ENCODE assay signal across 14 cellular contexts in genomic region chr2:69615969-69616368, GRCh38. TPM values are rescaled to one million over a fixed set of nuclear protein-coding genes. Genes with fewer than 3 reads are reported as not detected.
DNase-seq lines count a peak whose midpoint lies in the region; ATAC-seq lines count a peak whose summit lies in the region.
"Had no signal": no experiment of that assay in that cellular context is flagged by ENCODE, and none has a peak within 500 bp of the region (broad histone marks: within the 10 kb centered on the region; RNA-seq: fewer than 3 reads in every experiment).

No MANE protein-coding gene starts in this region.

- no CpG with 5 or more reads among the region's 4 CpGs for WGBS in mesendoderm (ENCODE audit: extremely low coverage, insufficient coverage, low lambda C conversion rate)

- no peak overlapping the region for H2BK120ac ChIP-seq in mesendoderm (ENCODE audit: low read depth, low read length)

- H3K79me1 ChIP-seq in mesendoderm (ENCODE audit: low read length): peaks cover 13% of the 10 kb centered on the region

- H3K36me3 Mint-ChIP-seq in CD4-positive, CD25-positive, alpha-beta regulatory T cell: peaks cover 41% of the 10 kb centered on the region
- peaks cover 6% of the 10 kb centered on the region for H3K36me3 Mint-ChIP-seq in central memory CD8-positive, alpha-beta T cell (ENCODE audit: insufficient read depth)

- H2BK15ac ChIP-seq in mesendoderm (replicated peaks; ENCODE audit: low read depth): no peak overlapping the region

- no peaks in the 10 kb centered on the region for H3K79me2 ChIP-seq in mesendoderm (ENCODE audit: control insufficient read depth, insufficient read depth, low read length)

- no peak overlapping the region for H3K56ac ChIP-seq in mesendoderm (ENCODE audit: low read length)

- no peak overlapping the region for H3K18ac ChIP-seq in mesendoderm (ENCODE audit: low read length)

- H3K4me1 ChIP-seq in CD4-positive, CD25-positive, alpha-beta regulatory T cell (ENCODE audit: control insufficient read depth, insufficient read depth, low read length, poor library complexity, severe bottlenecking): peaks cover 86% of the 10 kb centered on the region
- H3K4me1 ChIP-seq in mesendoderm (ENCODE audit: control insufficient read depth, low read depth, low read length): peaks cover 5% of the 10 kb centered on the region

- H3K27me3 ChIP-seq in CD4-positive, CD25-positive, alpha-beta regulatory T cell (ENCODE audit: control insufficient read depth, insufficient read depth, low read length): no peaks in the 10 kb centered on the region
- no peaks in the 10 kb centered on the region for H3K27me3 ChIP-seq in mesendoderm (ENCODE audit: insufficient read depth, low read length, poor library complexity)
- H3K27me3 ChIP-seq: gastroesophageal sphincter, Peyer's patch had no signal

- no peak overlapping the region for H4K5ac ChIP-seq in mesendoderm (ENCODE audit: low read length)

- H2AK5ac ChIP-seq in mesendoderm (ENCODE audit: low read length): no peak overlapping the region

- no peaks in the 10 kb centered on the region for H3K9me3 ChIP-seq in CD4-positive, CD25-positive, alpha-beta regulatory T cell (ENCODE audit: control insufficient read depth in 2 of 2, low read length in 2 of 2)
- H3K9me3 ChIP-seq: gastroesophageal sphincter, Peyer's patch had no signal

- no peak for ATAC-seq in CD4-positive, CD25-positive, alpha-beta regulatory T cell (ENCODE audit: low read depth in 2 of 2)
- ATAC-seq in GM19023 (IDR thresholded peaks at IDR 0.05; ENCODE audit: unreplicated experiment) (peak; percentile 40), HG03439 (IDR thresholded peaks at IDR 0.05; ENCODE audit: unreplicated experiment) (peak; percentile 53), GM21576 (IDR thresholded peaks at IDR 0.05; ENCODE audit: unreplicated experiment) (no peak), GM21723 (IDR thresholded peaks at IDR 0.05; ENCODE audit: unreplicated experiment) (no peak)
- ATAC-seq in central memory CD8-positive, alpha-beta T cell (replicated peaks; ENCODE audit: extremely low read depth, poor library complexity, severe bottlenecking): no peak
- ATAC-seq: gastroesophageal sphincter had no signal

- peak overlapping the region; percentile 10 for H3K27ac ChIP-seq in CD4-positive, CD25-positive, alpha-beta regulatory T cell (ENCODE audit: insufficient read depth, low read length, poor library complexity, severe bottlenecking)
- no peak overlapping the region for H3K27ac ChIP-seq in mesendoderm (ENCODE audit: low read depth, low read length)
- H3K27ac ChIP-seq: gastroesophageal sphincter, Peyer's patch had no signal

- peaks cover 0 to 2% (median 0%) of the 10 kb centered on the region in 7 donors for H3K9me3 Mint-ChIP-seq in CD4-positive, CD25-positive, alpha-beta regulatory T cell
- H3K9me3 Mint-ChIP-seq in central memory CD8-positive, alpha-beta T cell: no peaks in the 10 kb centered on the region

- peaks cover 38% of the 10 kb centered on the region for H3K36me3 ChIP-seq in CD4-positive, CD25-positive, alpha-beta regulatory T cell (ENCODE audit: control insufficient read depth, insufficient read depth, low read length)
- no peaks in the 10 kb centered on the region for H3K36me3 ChIP-seq in mesendoderm (ENCODE audit: control insufficient read depth, insufficient read depth, low read length)
- H3K36me3 ChIP-seq: Peyer's patch had no signal

- no peak overlapping the region for H3K9ac ChIP-seq in mesendoderm (ENCODE audit: low read length)

- H3K27me3 Mint-ChIP-seq in CD4-positive, CD25-positive, alpha-beta regulatory T cell: no peaks in the 10 kb centered on the region
- H3K27me3 Mint-ChIP-seq in central memory CD8-positive, alpha-beta T cell: no peaks in the 10 kb centered on the region
- H3K27me3 Mint-ChIP-seq: progenitor cell of endocrine pancreas had no signal

- H3K4me3 ChIP-seq in CD4-positive, CD25-positive, alpha-beta regulatory T cell (ENCODE audit: low read depth, low read length): peak overlapping the region; percentile 42
- H3K4me3 ChIP-seq in mesendoderm (ENCODE audit: low read length): no peak overlapping the region
- H3K4me3 ChIP-seq: gastroesophageal sphincter, Peyer's patch had no signal

- peak overlapping the region; percentile 63 to 76 (median 72) for H3K27ac Mint-ChIP-seq in CD4-positive, CD25-positive, alpha-beta regulatory T cell
- peak overlapping the region; percentile 73 for H3K27ac Mint-ChIP-seq in central memory CD8-positive, alpha-beta T cell (ENCODE audit: low read depth)
- H3K27ac Mint-ChIP-seq: progenitor cell of endocrine pancreas had no signal

- H3K4me2 ChIP-seq in mesendoderm (ENCODE audit: low read length): no peak overlapping the region

- peaks cover 26 to 51% (median 45%) of the 10 kb centered on the region in 4 donors for H3K4me1 Mint-ChIP-seq in CD4-positive, CD25-positive, alpha-beta regulatory T cell
- peaks cover 45% of the 10 kb centered on the region for H3K4me1 Mint-ChIP-seq in central memory CD8-positive, alpha-beta T cell

- H4K8ac ChIP-seq in mesendoderm (ENCODE audit: low read depth, low read length): no peak overlapping the region

- peak overlapping the region in 1 of 4 donors; percentile 2 for H3K4me3 Mint-ChIP-seq in CD4-positive, CD25-positive, alpha-beta regulatory T cell
- no peak overlapping the region for H3K4me3 Mint-ChIP-seq in central memory CD8-positive, alpha-beta T cell
- H3K4me3 Mint-ChIP-seq: T-helper 1 cell treated with Interleukin-12 subunit alpha and Interleukin-12 subunit beta and Interleukin-4 antibody, amounts not matched to agents 30 μg/mL and 1 μg/mL, for 36 hours had no signal

- no peak for DNase-seq in CD4-positive, CD25-positive, alpha-beta regulatory T cell
- no peak for DNase-seq in central memory CD8-positive, alpha-beta T cell (ENCODE audit: low spot score in 2 of 2)
- no peak for DNase-seq in NCI-H146 treated with DMSO at 0.1 percent for 48 hours (lab: John Stamatoyannopoulos, UW; ENCODE audit: unreplicated experiment)
- DNase-seq in mesendoderm: no peak
- DNase-seq: NCI-H1417 treated with DMSO at 0.1 percent for 48 hours, NCI-H446, Peyer's patch had no signal

- H3K23ac ChIP-seq in mesendoderm (ENCODE audit: low read length): no peak overlapping the region

- H3K4ac ChIP-seq in mesendoderm (ENCODE audit: low read depth, low read length): no peak overlapping the region

- H2BK5ac ChIP-seq in mesendoderm (ENCODE audit: low read length): no peak overlapping the region

RNA-seq across cellular contexts. Expression of gene AAK1, which starts 27.6 kb away (rescaled TPM):
- total RNA-seq in CD4-positive, CD25-positive, alpha-beta regulatory T cell: 258 TPM
- 10 to 100 TPM; 70.7 to 99.5 (median 72.4) TPM for polyA plus RNA-seq in CD4-positive, CD25-positive, alpha-beta regulatory T cell
- polyA plus RNA-seq in mesendoderm (2013, experiment 1 of 2): 36.8 TPM
- polyA plus RNA-seq in mesendoderm (2013, experiment 2 of 2): 32.8 TPM

Comparison
In these comparisons a context has a peak if more than half of its experiments do, and no peak if none do; other contexts are left out.
1. ATAC-seq: peak in GM19023 (single experiment) and HG03439 (single experiment); none in CD4-positive, CD25-positive, alpha-beta regulatory T cell (0 of 2), central memory CD8-positive, alpha-beta T cell (single experiment), GM21576 (single experiment) and GM21723 (single experiment).